In the genomic region with DNA sequence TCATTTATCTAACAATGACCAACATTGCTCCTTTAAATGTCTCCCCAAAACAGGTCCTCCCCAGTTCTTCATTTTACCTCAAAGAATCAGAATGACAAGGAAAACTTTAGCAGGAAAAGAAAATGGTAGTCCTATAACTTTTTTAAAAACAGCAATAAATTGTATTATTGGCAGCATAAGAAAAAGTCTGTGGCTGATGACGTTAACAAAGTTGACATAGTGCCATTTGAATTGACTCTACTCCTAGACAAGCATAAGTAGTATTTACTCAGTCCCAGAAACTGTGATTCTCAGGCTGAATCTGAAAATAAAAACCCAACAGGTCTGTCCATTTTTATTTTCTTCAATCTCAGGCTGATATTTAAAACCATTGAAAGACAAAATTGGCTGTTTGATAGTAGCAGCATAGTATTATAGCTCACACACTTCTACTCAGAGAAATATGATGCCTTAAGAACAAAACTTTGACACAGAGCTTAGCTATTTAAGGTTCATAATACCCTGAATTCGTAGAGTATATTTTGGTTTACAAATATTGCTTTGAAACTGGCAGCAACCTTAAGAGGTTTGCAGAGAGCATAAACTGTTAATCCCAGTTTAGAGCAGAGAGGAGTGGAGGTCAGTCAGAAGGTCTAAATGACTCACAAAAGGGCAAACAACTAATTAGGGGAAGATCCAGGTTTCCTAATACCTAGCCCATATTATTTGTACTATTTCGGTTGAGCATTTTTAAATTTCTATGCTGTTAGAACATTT, we compare ENCODE assay signal across 13 cellular contexts. TPM values are rescaled to one million over a fixed set of nuclear protein-coding genes. Genes with fewer than 3 reads are reported as not detected.
A peak's percentile ranks its signal among the peaks of the same experiment; 100 is the strongest.
DNase-seq lines count a peak whose midpoint lies in the region; ATAC-seq and TF ChIP-seq lines count a peak whose summit lies in the region.
"Had no signal": no experiment of that assay in that cellular context is flagged by ENCODE, and none has a peak within 500 bp of the region (broad histone marks: within the 10 kb centered on the region; RNA-seq: fewer than 3 reads in every experiment).

No MANE protein-coding gene starts in this region.

- POLR2A ChIA-PET in WTC11 (lab: Charles Lee) = no interaction called here

- H3K27ac Mint-ChIP-seq in WTC11 = peak overlapping the region; percentile 38; the same call in 1 of the 2 replicates
- H3K27ac Mint-ChIP-seq: activated naive CD4-positive, alpha-beta T cell treated with anti-CD3 and anti-CD28 coated beads, Interleukin-2, amount 50 U/mL, for 24 hours; mesothelial cell of epicardium had no signal

- ATAC-seq in HG02798 (IDR thresholded peaks at IDR 0.05; ENCODE audit: poor library complexity, unreplicated experiment) = peak; percentile 46
- ATAC-seq in WTC11 = no peak
- ATAC-seq in GM21515 (IDR thresholded peaks at IDR 0.05; ENCODE audit: unreplicated experiment) = no peak
- ATAC-seq in HG03135 (IDR thresholded peaks at IDR 0.05; ENCODE audit: unreplicated experiment) = no peak

- H3K4me1 ChIP-seq in skeletal muscle satellite cell (ENCODE audit: control insufficient read depth, insufficient read depth, low read length) = peaks cover 22% of the 10 kb centered on the region

- peak overlapping the region; percentile 28 for H3K9ac ChIP-seq in skeletal muscle satellite cell (ENCODE audit: low read depth, low read length)

- H3K27me3 ChIP-seq in skeletal muscle satellite cell (ENCODE audit: control insufficient read depth, insufficient read depth, low read length) = no peaks in the 10 kb centered on the region
- H3K27me3 ChIP-seq: testis had no signal

- no peaks in the 10 kb centered on the region for H3K36me3 Mint-ChIP-seq in WTC11
- H3K36me3 Mint-ChIP-seq: activated naive CD4-positive, alpha-beta T cell treated with anti-CD3 and anti-CD28 coated beads, Interleukin-2, amount 50 U/mL, for 24 hours; mesothelial cell of epicardium had no signal

- H3K4me3 ChIP-seq in skeletal muscle satellite cell (ENCODE audit: low read length) = peak overlapping the region; percentile 24
- H3K4me3 ChIP-seq: testis had no signal

- CTCF ChIA-PET in WTC11 (lab: Charles Lee) = no interaction called here

- peaks cover 1% of the 10 kb centered on the region for H3K9me3 Mint-ChIP-seq in WTC11
- H3K9me3 Mint-ChIP-seq: activated naive CD4-positive, alpha-beta T cell treated with anti-CD3 and anti-CD28 coated beads, Interleukin-2, amount 50 U/mL, for 24 hours; mesothelial cell of epicardium had no signal

- no peak for DNase-seq in WTC11 (ENCODE audit: low spot score)
- DNase-seq in fibroblast of the conjunctiva (ENCODE audit: low read depth) = peak; percentile 24
- no peak for DNase-seq in NCI-H146 (lab: John Stamatoyannopoulos, UW)
- no peak for DNase-seq in NCI-H1436 treated with DMSO at 0.1 percent for 48 hours (lab: John Stamatoyannopoulos, UW)
- DNase-seq: NCI-H1092 treated with DMSO at 0.1 percent for 48 hours, retina, testis had no signal

- peaks cover 62% of the 10 kb centered on the region for H3K4me1 Mint-ChIP-seq in WTC11
- H3K4me1 Mint-ChIP-seq: activated naive CD4-positive, alpha-beta T cell treated with anti-CD3 and anti-CD28 coated beads, Interleukin-2, amount 50 U/mL, for 24 hours had no signal

- H3K4me2 ChIP-seq in skeletal muscle satellite cell (ENCODE audit: low read length) = peak overlapping the region; percentile 20

- no peaks in the 10 kb centered on the region for H3K9me3 ChIP-seq in skeletal muscle satellite cell (replicated peaks; ENCODE audit: low read length)
- H3K9me3 ChIP-seq: testis had no signal

- H3K4me3 Mint-ChIP-seq in WTC11 = no peak overlapping the region
- H3K4me3 Mint-ChIP-seq: activated naive CD4-positive, alpha-beta T cell treated with anti-CD3 and anti-CD28 coated beads, Interleukin-2, amount 50 U/mL, for 24 hours; mesothelial cell of epicardium had no signal

- H3K27me3 Mint-ChIP-seq in WTC11 (ENCODE audit: low read depth) = no peaks in the 10 kb centered on the region

- H3K36me3 ChIP-seq in skeletal muscle satellite cell (ENCODE audit: insufficient read depth, low read length) = no peaks in the 10 kb centered on the region

- TF ChIP-seq CTCF in WTC11 (IDR thresholded peaks at IDR 0.05) = no peak

TF ChIP-seq in WTC11, 78 proteins besides CTCF, POLR2A, EP300 and RAD21:
- TF ChIP-seq, protein P1, sequence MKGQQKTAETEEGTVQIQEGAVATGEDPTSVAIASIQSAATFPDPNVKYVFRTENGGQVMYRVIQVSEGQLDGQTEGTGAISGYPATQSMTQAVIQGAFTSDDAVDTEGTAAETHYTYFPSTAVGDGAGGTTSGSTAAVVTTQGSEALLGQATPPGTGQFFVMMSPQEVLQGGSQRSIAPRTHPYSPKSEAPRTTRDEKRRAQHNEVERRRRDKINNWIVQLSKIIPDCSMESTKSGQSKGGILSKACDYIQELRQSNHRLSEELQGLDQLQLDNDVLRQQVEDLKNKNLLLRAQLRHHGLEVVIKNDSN (CRISPR knock-in tag; IDR thresholded peaks at IDR 0.05) = no peak
TF ChIP-seq in WTC11: peak in this region for 0.

RNA-seq across cellular contexts. Expression of gene TENT5A, which starts 35.0 kb away (rescaled TPM):
- total RNA-seq in WTC11 (2021) = 3.2 to 4.4 TPM (median 4.2 TPM) in 3 replicates
- total RNA-seq in skeletal muscle satellite cell (2012; rRNA removed) = 19.9 and 30.9 TPM in 2 replicates
